2 cellular contexts compared by ENCODE assay signal in the genomic region with DNA sequence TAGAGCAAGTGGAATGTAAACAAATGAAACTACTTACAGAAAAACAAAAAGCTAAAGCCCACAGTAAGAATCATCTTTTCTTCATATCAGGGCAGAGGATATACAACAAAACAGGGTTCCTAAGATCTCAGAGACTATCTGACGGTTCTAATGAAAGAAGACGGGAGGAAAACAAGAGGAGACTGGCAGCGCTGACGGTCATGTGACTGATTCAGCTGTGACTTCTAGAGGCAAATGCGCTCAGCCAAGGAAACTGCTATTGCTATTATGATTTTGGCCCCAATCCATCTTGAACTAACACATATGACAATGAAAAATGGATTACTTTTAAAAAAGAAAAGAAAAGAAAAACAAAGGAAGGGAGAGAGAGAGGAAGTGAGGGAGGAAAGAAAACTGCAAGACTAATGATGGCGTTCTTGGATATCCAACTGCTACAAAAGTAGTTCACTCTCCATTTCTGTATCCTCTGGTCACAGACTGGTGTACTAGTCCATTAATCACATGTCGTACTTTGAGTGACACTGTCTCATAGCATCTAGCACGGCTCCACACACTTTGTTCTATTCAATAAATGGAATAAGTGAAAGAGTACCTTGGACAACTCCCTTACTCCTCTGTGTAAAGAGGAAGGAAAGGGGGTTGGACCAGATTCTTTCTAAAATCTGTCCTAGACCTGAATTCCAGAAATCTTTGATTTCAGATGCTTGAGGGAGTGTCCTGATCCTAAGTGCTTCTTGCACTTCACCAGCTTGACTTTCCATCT.
TF ChIP-seq lines count a peak whose summit lies in the region.

No MANE protein-coding gene starts in this region.

TF ChIP-seq in Ishikawa, 13 proteins besides CTCF, POLR2A, EP300 and RAD21:
- TF ChIP-seq REST (IDR thresholded peaks at IDR 0.05; ENCODE audit: low read depth), result peak; percentile 79
- TF ChIP-seq NFIC (IDR thresholded peaks at IDR 0.05), result no peak
- TF ChIP-seq CREB1 (IDR thresholded peaks at IDR 0.05; ENCODE audit: low read depth), result no peak

TF ChIP-seq in GM12878, 131 proteins besides CTCF, POLR2A, EP300 and RAD21 (continued from another document):
- peak; percentile 60; the same call in 1 of the 2 replicates for TF ChIP-seq REST (IDR thresholded peaks at IDR 0.05; ENCODE audit: low read depth, low read length)
- no peak for TF ChIP-seq RBBP5 (conservative IDR thresholded peaks at IDR 0.05)
- TF ChIP-seq MEF2B (IDR thresholded peaks at IDR 0.05; ENCODE audit: partially characterized antibody, poor library complexity, severe bottlenecking), result no peak
- no peak for TF ChIP-seq SMAD5 (IDR thresholded peaks at IDR 0.05; ENCODE audit: low read depth)
- TF ChIP-seq, protein P1, sequence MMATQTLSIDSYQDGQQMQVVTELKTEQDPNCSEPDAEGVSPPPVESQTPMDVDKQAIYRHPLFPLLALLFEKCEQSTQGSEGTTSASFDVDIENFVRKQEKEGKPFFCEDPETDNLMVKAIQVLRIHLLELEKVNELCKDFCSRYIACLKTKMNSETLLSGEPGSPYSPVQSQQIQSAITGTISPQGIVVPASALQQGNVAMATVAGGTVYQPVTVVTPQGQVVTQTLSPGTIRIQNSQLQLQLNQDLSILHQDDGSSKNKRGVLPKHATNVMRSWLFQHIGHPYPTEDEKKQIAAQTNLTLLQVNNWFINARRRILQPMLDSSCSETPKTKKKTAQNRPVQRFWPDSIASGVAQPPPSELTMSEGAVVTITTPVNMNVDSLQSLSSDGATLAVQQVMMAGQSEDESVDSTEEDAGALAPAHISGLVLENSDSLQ (IDR thresholded peaks at IDR 0.05), result 0 out of 2 replicates have a peak, but pooled peaks have one; percentile 13
- no peak for TF ChIP-seq EED (IDR thresholded peaks at IDR 0.05; ENCODE audit: low read depth)
- TF ChIP-seq CBFB (IDR thresholded peaks at IDR 0.05; ENCODE audit: low read depth), result no peak
- TF ChIP-seq, protein P2, sequence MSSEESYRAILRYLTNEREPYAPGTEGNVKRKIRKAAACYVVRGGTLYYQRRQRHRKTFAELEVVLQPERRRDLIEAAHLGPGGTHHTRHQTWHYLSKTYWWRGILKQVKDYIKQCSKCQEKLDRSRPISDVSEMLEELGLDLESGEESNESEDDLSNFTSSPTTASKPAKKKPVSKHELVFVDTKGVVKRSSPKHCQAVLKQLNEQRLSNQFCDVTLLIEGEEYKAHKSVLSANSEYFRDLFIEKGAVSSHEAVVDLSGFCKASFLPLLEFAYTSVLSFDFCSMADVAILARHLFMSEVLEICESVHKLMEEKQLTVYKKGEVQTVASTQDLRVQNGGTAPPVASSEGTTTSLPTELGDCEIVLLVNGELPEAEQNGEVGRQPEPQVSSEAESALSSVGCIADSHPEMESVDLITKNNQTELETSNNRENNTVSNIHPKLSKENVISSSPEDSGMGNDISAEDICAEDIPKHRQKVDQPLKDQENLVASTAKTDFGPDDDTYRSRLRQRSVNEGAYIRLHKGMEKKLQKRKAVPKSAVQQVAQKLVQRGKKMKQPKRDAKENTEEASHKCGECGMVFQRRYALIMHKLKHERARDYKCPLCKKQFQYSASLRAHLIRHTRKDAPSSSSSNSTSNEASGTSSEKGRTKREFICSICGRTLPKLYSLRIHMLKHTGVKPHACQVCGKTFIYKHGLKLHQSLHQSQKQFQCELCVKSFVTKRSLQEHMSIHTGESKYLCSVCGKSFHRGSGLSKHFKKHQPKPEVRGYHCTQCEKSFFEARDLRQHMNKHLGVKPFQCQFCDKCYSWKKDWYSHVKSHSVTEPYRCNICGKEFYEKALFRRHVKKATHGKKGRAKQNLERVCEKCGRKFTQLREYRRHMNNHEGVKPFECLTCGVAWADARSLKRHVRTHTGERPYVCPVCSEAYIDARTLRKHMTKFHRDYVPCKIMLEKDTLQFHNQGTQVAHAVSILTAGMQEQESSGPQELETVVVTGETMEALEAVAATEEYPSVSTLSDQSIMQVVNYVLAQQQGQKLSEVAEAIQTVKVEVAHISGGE (CRISPR knock-in tag; IDR thresholded peaks at IDR 0.05), result no peak
